Comparison of ENCODE assay signal across 2 cellular contexts in genomic region chr17:1745513-1746020, GRCh38.
TF ChIP-seq lines count a peak whose summit lies in the region.

No MANE protein-coding gene starts in this region.

TF ChIP-seq in A549, 52 proteins besides CTCF, POLR2A, EP300 and RAD21 (continued from another document):
- TF ChIP-seq HOXA7 (CRISPR knock-in tag; IDR thresholded peaks at IDR 0.05) (no peak), PHF8 (IDR thresholded peaks at IDR 0.05; ENCODE audit: borderline replicate concordance, low read depth) (no peak), GATA3 (IDR thresholded peaks at IDR 0.05; ENCODE audit: borderline replicate concordance) (no peak), HDAC2 (IDR thresholded peaks at IDR 0.05) (no peak), NPAS2 (CRISPR knock-in tag; IDR thresholded peaks at IDR 0.05; ENCODE audit: borderline replicate concordance) (no peak), NFE2L2 (conservative IDR thresholded peaks at IDR 0.05; ENCODE audit: low read length) (no peak), NR3C1 (IDR thresholded peaks at IDR 0.05) (no peak), TFCP2L1 (CRISPR knock-in tag; IDR thresholded peaks at IDR 0.05) (no peak), CBX2 (IDR thresholded peaks at IDR 0.05; ENCODE audit: borderline replicate concordance, low read depth) (no peak)

TF ChIP-seq in liver, 16 proteins besides CTCF, POLR2A, EP300 and RAD21 (continued from another document):
- TF ChIP-seq, protein P1, sequence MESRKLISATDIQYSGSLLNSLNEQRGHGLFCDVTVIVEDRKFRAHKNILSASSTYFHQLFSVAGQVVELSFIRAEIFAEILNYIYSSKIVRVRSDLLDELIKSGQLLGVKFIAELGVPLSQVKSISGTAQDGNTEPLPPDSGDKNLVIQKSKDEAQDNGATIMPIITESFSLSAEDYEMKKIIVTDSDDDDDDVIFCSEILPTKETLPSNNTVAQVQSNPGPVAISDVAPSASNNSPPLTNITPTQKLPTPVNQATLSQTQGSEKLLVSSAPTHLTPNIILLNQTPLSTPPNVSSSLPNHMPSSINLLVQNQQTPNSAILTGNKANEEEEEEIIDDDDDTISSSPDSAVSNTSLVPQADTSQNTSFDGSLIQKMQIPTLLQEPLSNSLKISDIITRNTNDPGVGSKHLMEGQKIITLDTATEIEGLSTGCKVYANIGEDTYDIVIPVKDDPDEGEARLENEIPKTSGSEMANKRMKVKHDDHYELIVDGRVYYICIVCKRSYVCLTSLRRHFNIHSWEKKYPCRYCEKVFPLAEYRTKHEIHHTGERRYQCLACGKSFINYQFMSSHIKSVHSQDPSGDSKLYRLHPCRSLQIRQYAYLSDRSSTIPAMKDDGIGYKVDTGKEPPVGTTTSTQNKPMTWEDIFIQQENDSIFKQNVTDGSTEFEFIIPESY (IDR thresholded peaks at IDR 0.05) = no peak
- TF ChIP-seq TAF1 (conservative IDR thresholded peaks at IDR 0.05) (no peak), NR2F2 (IDR thresholded peaks at IDR 0.05) (peak; percentile 60), HNF4A (conservative IDR thresholded peaks at IDR 0.05) (peak in 1 of 2 donors; percentile 13)
